In genomic region chr4:156583265-156583664, GRCh38 we compare ENCODE assay signal across 25 cellular contexts.
A peak's percentile ranks its signal among the peaks of the same experiment; 100 is the strongest.
DNase-seq lines count a peak whose midpoint lies in the region; ATAC-seq and TF ChIP-seq lines count a peak whose summit lies in the region.
"Had no signal": no experiment of that assay in that cellular context is flagged by ENCODE, and none has a peak within 500 bp of the region (broad histone marks: within the 10 kb centered on the region; RNA-seq: fewer than 3 reads in every experiment).

No MANE protein-coding gene starts in this region.

- H3K4me1 Mint-ChIP-seq in MCF 10A (ENCODE audit: insufficient read depth, unreplicated experiment) (peaks cover 23% of the 10 kb centered on the region), mesothelial cell of epicardium (peaks cover 41% of the 10 kb centered on the region)

- peak overlapping the region in 1 of 2 donors; percentile 20 for H3K27ac ChIP-seq in breast epithelium
- H3K27ac ChIP-seq in Panc1 (ENCODE audit: low read length), result peak overlapping the region; percentile 63; the same call in 1 of the 2 replicates
- H3K27ac ChIP-seq: SJSA1 had no signal

- in situ Hi-C loops in Panc1 (cut with HindIII; ENCODE audit: low pct_unique_long_range_greater_than_20kb, low sequenced_read_pairs), result no loop called here

- BruUV-seq in MCF 10A (replicated peaks; lab: Mats Ljungman, UMichigan), result no TSS peak
- no TSS peak for BruUV-seq in Panc1 (replicated peaks; lab: Mats Ljungman, UMichigan)

- H3K27me3 ChIP-seq in breast epithelium (no peaks in the 10 kb centered on the region), Panc1 (ENCODE audit: control insufficient read depth, insufficient read depth, low read length) (no peaks in the 10 kb centered on the region)
- H3K27me3 ChIP-seq: SJSA1 had no signal

- H3K27ac Mint-ChIP-seq in MCF 10A (ENCODE audit: low read depth, unreplicated experiment) (no peak overlapping the region), mesothelial cell of epicardium (peak overlapping the region; percentile 31)
- H3K27ac Mint-ChIP-seq: CD8-positive, alpha-beta T cell; HFFc6 had no signal

- H3K9me3 Mint-ChIP-seq in MCF 10A (ENCODE audit: unreplicated experiment) (no peaks in the 10 kb centered on the region), mesothelial cell of epicardium (no peaks in the 10 kb centered on the region)
- H3K9me3 Mint-ChIP-seq: CD8-positive, alpha-beta T cell; HFFc6 had no signal

- no peak for TF ChIP-seq POLR2A in breast epithelium (IDR thresholded peaks at IDR 0.05)

- H3K4me1 ChIP-seq in breast epithelium (peaks cover 0 to 14% of the 10 kb centered on the region in 2 donors), Panc1 (ENCODE audit: control insufficient read depth, insufficient read depth, low read length) (peaks cover 19% of the 10 kb centered on the region)
- H3K4me1 ChIP-seq: SJSA1 had no signal

- intact Hi-C loops in MCF 10A (cut with micrococcal nuclease), result no loop called here
- intact Hi-C loops in breast epithelium (cut with DNase I; ENCODE audit: low total_unique reads), result no loop called here
- intact Hi-C loops in Panc1 (cut with micrococcal nuclease; ENCODE audit: unreplicated experiment), result no loop called here

- H3K4me3 ChIP-seq in breast epithelium (no peak overlapping the region), Panc1 (ENCODE audit: low read depth in 2 of 2, low read length in 2 of 2) (no peak overlapping the region)
- H3K4me3 ChIP-seq: HAP-1, SJSA1 had no signal

- no peaks in the 10 kb centered on the region for H3K27me3 Mint-ChIP-seq in MCF 10A (ENCODE audit: insufficient read depth, unreplicated experiment)
- H3K27me3 Mint-ChIP-seq in mesothelial cell of epicardium (ENCODE audit: low read depth), result no peaks in the 10 kb centered on the region

- CTCF ChIA-PET in MCF 10A (lab: Yijun Ruan, JAX) (interaction anchor here (1.0 to 1.2 kb wide), 4 partner anchors 106 to 571 kb away, joined by 3 to 5 read pairs (median 4); no protein-coding TSS in a partner anchor), Panc1 (lab: Charles Lee) (no interaction called here)

- H3K36me3 Mint-ChIP-seq in MCF 10A (ENCODE audit: insufficient read depth, unreplicated experiment) (no peaks in the 10 kb centered on the region), mesothelial cell of epicardium (no peaks in the 10 kb centered on the region)
- H3K36me3 Mint-ChIP-seq: CD8-positive, alpha-beta T cell had no signal

- ATAC-seq in Panc1, result no peak
- ATAC-seq: CD8-positive, alpha-beta T cell had no signal

- H3K9me3 ChIP-seq in breast epithelium (no peaks in the 10 kb centered on the region), Panc1 (ENCODE audit: control insufficient read depth, insufficient read depth, low read depth, low read length) (no peaks in the 10 kb centered on the region)
- H3K9me3 ChIP-seq: HAP-1, SJSA1 had no signal

- DNase-seq in MCF 10A (ENCODE audit: unreplicated experiment) (peak; percentile 33), breast epithelium (ENCODE audit: low spot score in 2 of 2) (no peak), Panc1 (ENCODE audit: low read depth, low spot score) (no peak), mesothelial cell of epicardium (ENCODE audit: low spot score in 2 of 2, unreplicated experiment in 2 of 2) (no peak), COLO668 (lab: John Stamatoyannopoulos, UW; ENCODE audit: unreplicated experiment) (no peak), glomerular visceral epithelial cell (ENCODE audit: extremely low spot score) (no peak), DMS153 treated with DMSO at 0.1 percent for 48 hours (lab: John Stamatoyannopoulos, UW; ENCODE audit: unreplicated experiment) (no peak)
- DNase-seq: C1 segment of cervical spinal cord; CD8-positive, alpha-beta T cell; DMS 273 treated with DMSO at 0.1 percent for 48 hours; DMS79 treated with DMSO at 0.1 percent for 48 hours; GF-D8; GOT3; HFFc6; KG1; MV-4-11; NCI-H1105; NCI-H1436 treated with DMSO at 0.1 percent for 48 hours; NCI-H187 treated with DMSO at 0.1 percent for 48 hours; NCI-H2227 treated with DMSO at 0.1 percent for 48 hours; NCI-H510A; Right ventricle myocardium superior; T-helper 1 cell had no signal

- no peak for TF ChIP-seq CTCF in MCF 10A (IDR thresholded peaks at IDR 0.05; ENCODE audit: unreplicated experiment)
- TF ChIP-seq CTCF in breast epithelium (IDR thresholded peaks at IDR 0.05), result no peak
- no peak for TF ChIP-seq CTCF in Panc1 (IDR thresholded peaks at IDR 0.05)
- no peak for TF ChIP-seq CTCF in mesothelial cell of epicardium (IDR thresholded peaks at IDR 0.05; ENCODE audit: unreplicated experiment)

- POLR2A ChIA-PET in MCF 10A (lab: Yijun Ruan, JAX) (interaction anchor here (0.6 to 2.2 kb wide), 7 partner anchors 9 to 388 kb away, joined by 3 to 10 read pairs (median 6); partner anchors contain the start of gene PDGFC), Panc1 (lab: Charles Lee) (no interaction called here)

- no peak overlapping the region for H3K4me3 Mint-ChIP-seq in MCF 10A (ENCODE audit: unreplicated experiment)
- no peak overlapping the region for H3K4me3 Mint-ChIP-seq in mesothelial cell of epicardium
- H3K4me3 Mint-ChIP-seq: CD8-positive, alpha-beta T cell; HFFc6 had no signal

- H3K36me3 ChIP-seq in breast epithelium (no peaks in the 10 kb centered on the region), Panc1 (ENCODE audit: control insufficient read depth, insufficient read depth, low read length) (no peaks in the 10 kb centered on the region)
- H3K36me3 ChIP-seq: HAP-1, SJSA1 had no signal
